ENCODE assay signal across 10 cellular contexts in genomic region chr6:35048031-35048613, GRCh38.
A peak's percentile ranks its signal among the peaks of the same experiment; 100 is the strongest.
DNase-seq lines count a peak whose midpoint lies in the region; ATAC-seq, FAIRE-seq and TF ChIP-seq lines count a peak whose summit lies in the region.
"Had no signal": no experiment of that assay in that cellular context is flagged by ENCODE, and none has a peak within 500 bp of the region (broad histone marks: within the 10 kb centered on the region; RNA-seq: fewer than 3 reads in every experiment).

No MANE protein-coding gene starts in this region.

- 58% methylated on average over 12 of the region's 12 CpGs for WGBS in K562 (ENCODE audit: insufficient coverage, low coverage, missing lambda C conversion rate)
- 31% methylated on average over 11 of the region's 12 CpGs for WGBS in mesenchymal stem cell

- H3K4me1 Mint-ChIP-seq in natural killer cell treated with Interleukin-12 subunit alpha and Interleukin-12 subunit beta and Interleukin-15 and Interleukin-18, amount 100 ng/mL, for 72 hours (ENCODE audit: low read depth in 2 of 2) = peaks cover 11 to 18% of the 10 kb centered on the region in 2 donors

- H3K79me2 ChIP-seq in K562 (ENCODE audit: control insufficient read depth, insufficient read depth, low read length) = no peaks in the 10 kb centered on the region

- CTCF ChIA-PET in K562 (lab: Yijun Ruan, JAX; ENCODE audit: low intra/inter-chr PET ratio) = no interaction called here

- peak overlapping the region; percentile 9 for H4K8ac ChIP-seq in mesenchymal stem cell (ENCODE audit: low read length)

- H2AFZ ChIP-seq in K562 (ENCODE audit: low read depth, low read length) = no peak overlapping the region
- peak overlapping the region; percentile 19 for H2AFZ ChIP-seq in mesenchymal stem cell (ENCODE audit: low read depth, low read length)

- TF ChIP-seq CTCF in K562 (IDR thresholded peaks at IDR 0.05 in 2 of 3, conservative IDR thresholded peaks at IDR 0.05 in 1 of 3; ENCODE audit: insufficient read depth in 2 of 3, low read depth in 1 of 3, low read length in 3 of 3) (no peak), thoracic aorta (IDR thresholded peaks at IDR 0.05) (no peak)

- no peak overlapping the region for H3K27ac ChIP-seq in K562 (ENCODE audit: extremely low read depth, low read depth, low read length)
- H3K27ac ChIP-seq in mesenchymal stem cell (ENCODE audit: low read length, poor library complexity, severe bottlenecking) = peak overlapping the region; percentile 58
- peak overlapping the region; percentile 88 to 90 for H3K27ac ChIP-seq in thoracic aorta
- H3K27ac ChIP-seq: SJSA1 had no signal

- no peak for TF ChIP-seq POLR2A in K562 (conservative IDR thresholded peaks at IDR 0.05)

- no peaks in the 10 kb centered on the region for H3K27me3 ChIP-seq in K562 (ENCODE audit: control insufficient read depth in 2 of 2, insufficient read depth in 2 of 2, low read length in 2 of 2)
- H3K27me3 ChIP-seq in mesenchymal stem cell (ENCODE audit: control insufficient read depth in 1 of 2, insufficient read depth in 1 of 2, low read length in 2 of 2) = no peaks in the 10 kb centered on the region
- no peaks in the 10 kb centered on the region for H3K27me3 ChIP-seq in thoracic aorta (replicated peaks; ENCODE audit: insufficient read depth)
- H3K27me3 ChIP-seq: SJSA1 had no signal

- peak overlapping the region; percentile 93 to 99 for H2BK12ac ChIP-seq in mesenchymal stem cell (ENCODE audit: low read length in 2 of 2)

- no peaks in the 10 kb centered on the region for H3K9me1 ChIP-seq in K562 (ENCODE audit: control insufficient read depth, insufficient read depth, low read length)

- peak overlapping the region in 1 of 2 experiments; percentile 83 for H3K23ac ChIP-seq in mesenchymal stem cell (ENCODE audit: low read length in 2 of 2)

- H3K27ac Mint-ChIP-seq in natural killer cell treated with Interleukin-12 subunit alpha and Interleukin-12 subunit beta and Interleukin-15 and Interleukin-18, amount 100 ng/mL, for 72 hours = no peak overlapping the region

- peak overlapping the region; percentile 39 to 98 for H3K4ac ChIP-seq in mesenchymal stem cell (ENCODE audit: low read depth in 1 of 2, low read length in 2 of 2)

- H3K4me3 Mint-ChIP-seq in natural killer cell treated with Interleukin-12 subunit alpha and Interleukin-12 subunit beta and Interleukin-15 and Interleukin-18, amount 100 ng/mL, for 72 hours = no peak overlapping the region

- in situ Hi-C loops in K562 (cut with MboI) = no loop called here

- DNase-seq in NCI-H82 (lab: John Stamatoyannopoulos, UW) (peak; percentile 88), NCI-H82 treated with DMSO at 0.1 percent for 48 hours (lab: John Stamatoyannopoulos, UW; ENCODE audit: unreplicated experiment) (no peak), K562 (ENCODE audit: extremely low read depth in 1 of 4, low spot score in 3 of 4) (no peak), mesenchymal stem cell (no peak), thoracic aorta (ENCODE audit: low spot score) (no peak), ureter (ENCODE audit: low spot score) (no peak)
- DNase-seq in natural killer cell treated with Interleukin-12 subunit alpha and Interleukin-12 subunit beta and Interleukin-15 and Interleukin-18, amount 100 ng/mL, for 72 hours (ENCODE audit: low spot score) = no peak

- peak overlapping the region; percentile 13 to 92 for H3K18ac ChIP-seq in mesenchymal stem cell (ENCODE audit: low read depth in 1 of 2, low read length in 2 of 2)

- H3K79me1 ChIP-seq in mesenchymal stem cell (replicated peaks; ENCODE audit: low read length, poor library complexity, severe bottlenecking) = peaks cover 21% of the 10 kb centered on the region

- H3K4me2 ChIP-seq in K562 (ENCODE audit: insufficient read depth, low read length) (no peak overlapping the region), mesenchymal stem cell (ENCODE audit: low read length, poor library complexity, severe bottlenecking) (no peak overlapping the region)

- ATAC-seq in K562 (no peak), thoracic aorta (ENCODE audit: insufficient number of reproducible peaks, low FRiP score, low read depth) (no peak), GM21619 (IDR thresholded peaks at IDR 0.05; ENCODE audit: unreplicated experiment) (no peak)
- no peak for ATAC-seq in natural killer cell treated with Interleukin-12 subunit alpha and Interleukin-12 subunit beta and Interleukin-15 and Interleukin-18, amount 100 ng/mL, for 72 hours

- H2BK15ac ChIP-seq in mesenchymal stem cell (ENCODE audit: low read depth, poor library complexity, severe bottlenecking) = peak overlapping the region; percentile 92

- H2BK120ac ChIP-seq in mesenchymal stem cell (ENCODE audit: low read depth, low read length) = peak overlapping the region; percentile 8

- no peaks in the 10 kb centered on the region for H3K27me3 Mint-ChIP-seq in natural killer cell treated with Interleukin-12 subunit alpha and Interleukin-12 subunit beta and Interleukin-15 and Interleukin-18, amount 100 ng/mL, for 72 hours

- H3K9me3 ChIP-seq in K562 (replicated peaks; ENCODE audit: control insufficient read depth, insufficient read depth, low read depth, low read length) (no peaks in the 10 kb centered on the region), mesenchymal stem cell (ENCODE audit: control insufficient read depth, low read length) (no peaks in the 10 kb centered on the region), thoracic aorta (no peaks in the 10 kb centered on the region)
- H3K9me3 ChIP-seq: SJSA1 had no signal

- TF ChIP-seq RAD21 in K562 (CRISPR knock-in tag; conservative IDR thresholded peaks at IDR 0.05 in 1 of 2, IDR thresholded peaks at IDR 0.05 in 1 of 2) = no peak

- intact Hi-C loops in K562 (cut with micrococcal nuclease) = no loop called here

- H4K20me1 ChIP-seq in K562 (replicated peaks; ENCODE audit: control insufficient read depth, insufficient read depth, low read length) = peaks cover 8% of the 10 kb centered on the region; the same call in 1 of the 2 replicates

- H3K36me3 ChIP-seq in K562 (ENCODE audit: control insufficient read depth, insufficient read depth, low read length) = no peaks in the 10 kb centered on the region
- peaks cover 0 to 10% of the 10 kb centered on the region in 2 experiments for H3K36me3 ChIP-seq in mesenchymal stem cell (ENCODE audit: control insufficient read depth in 1 of 2, insufficient read depth in 2 of 2, low read depth in 1 of 2, low read length in 2 of 2)
- H3K36me3 ChIP-seq in thoracic aorta = no peaks in the 10 kb centered on the region

- H2BK5ac ChIP-seq in mesenchymal stem cell (ENCODE audit: low read depth, low read length, poor library complexity, severe bottlenecking) = no peak overlapping the region

- H4K91ac ChIP-seq in mesenchymal stem cell (ENCODE audit: low read length) = peak overlapping the region; percentile 97

- H3K4me1 ChIP-seq in K562 (replicated peaks in 1 of 2; ENCODE audit: control insufficient read depth in 2 of 2, insufficient read depth in 2 of 2, low read length in 2 of 2) (peaks cover 0 to 5% of the 10 kb centered on the region in 2 experiments; a peak in 4 of 5 replicates), mesenchymal stem cell (ENCODE audit: control insufficient read depth, insufficient read depth, low read depth, low read length) (peaks cover 41% of the 10 kb centered on the region), thoracic aorta (ENCODE audit: control insufficient read depth in 1 of 2, low read depth in 2 of 2) (peaks cover 86 to 98% of the 10 kb centered on the region in 2 donors)

- POLR2A ChIA-PET in K562 (lab: Yijun Ruan, JAX) = no interaction called here

- peak overlapping the region in 1 of 2 experiments; percentile 86 for H3K14ac ChIP-seq in mesenchymal stem cell (ENCODE audit: low read length in 2 of 2)

- no peaks in the 10 kb centered on the region for H3K9me3 Mint-ChIP-seq in natural killer cell treated with Interleukin-12 subunit alpha and Interleukin-12 subunit beta and Interleukin-15 and Interleukin-18, amount 100 ng/mL, for 72 hours

- FAIRE-seq in K562 (lab: Jason Lieb, UNC) = no peak
- FAIRE-seq: keratinocyte had no signal

- H2AK5ac ChIP-seq in mesenchymal stem cell (ENCODE audit: low read length, severe bottlenecking) = peak overlapping the region; percentile 93

- H3K9ac ChIP-seq in K562 (ENCODE audit: insufficient read depth in 1 of 2, low read depth in 2 of 2, low read length in 2 of 2) (no peak overlapping the region; a peak in 2 of 4 replicates), mesenchymal stem cell (ENCODE audit: low read length) (peak overlapping the region; percentile 30)

- H3K36me3 Mint-ChIP-seq in natural killer cell treated with Interleukin-12 subunit alpha and Interleukin-12 subunit beta and Interleukin-15 and Interleukin-18, amount 100 ng/mL, for 72 hours = no peaks in the 10 kb centered on the region

- BruUV-seq in K562 (replicated peaks; lab: Mats Ljungman, UMichigan) = no TSS peak

- no peak overlapping the region for H3K4me3 ChIP-seq in K562
- H3K4me3 ChIP-seq in mesenchymal stem cell (ENCODE audit: insufficient read depth in 1 of 2, low read depth in 1 of 2, low read length in 2 of 2) = peak overlapping the region in 1 of 2 experiments; percentile 52
- H3K4me3 ChIP-seq in thoracic aorta = peak overlapping the region; percentile 30
- H3K4me3 ChIP-seq: SJSA1 had no signal

- no peak for TF ChIP-seq EP300 in K562 (IDR thresholded peaks at IDR 0.05; ENCODE audit: low read length)

TF ChIP-seq in K562, 482 proteins besides CTCF, POLR2A, EP300 and RAD21:
- TF ChIP-seq, protein P1, sequence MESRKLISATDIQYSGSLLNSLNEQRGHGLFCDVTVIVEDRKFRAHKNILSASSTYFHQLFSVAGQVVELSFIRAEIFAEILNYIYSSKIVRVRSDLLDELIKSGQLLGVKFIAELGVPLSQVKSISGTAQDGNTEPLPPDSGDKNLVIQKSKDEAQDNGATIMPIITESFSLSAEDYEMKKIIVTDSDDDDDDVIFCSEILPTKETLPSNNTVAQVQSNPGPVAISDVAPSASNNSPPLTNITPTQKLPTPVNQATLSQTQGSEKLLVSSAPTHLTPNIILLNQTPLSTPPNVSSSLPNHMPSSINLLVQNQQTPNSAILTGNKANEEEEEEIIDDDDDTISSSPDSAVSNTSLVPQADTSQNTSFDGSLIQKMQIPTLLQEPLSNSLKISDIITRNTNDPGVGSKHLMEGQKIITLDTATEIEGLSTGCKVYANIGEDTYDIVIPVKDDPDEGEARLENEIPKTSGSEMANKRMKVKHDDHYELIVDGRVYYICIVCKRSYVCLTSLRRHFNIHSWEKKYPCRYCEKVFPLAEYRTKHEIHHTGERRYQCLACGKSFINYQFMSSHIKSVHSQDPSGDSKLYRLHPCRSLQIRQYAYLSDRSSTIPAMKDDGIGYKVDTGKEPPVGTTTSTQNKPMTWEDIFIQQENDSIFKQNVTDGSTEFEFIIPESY (CRISPR knock-in tag; IDR thresholded peaks at IDR 0.05) = peak; percentile 86
- TF ChIP-seq ZNF79 (CRISPR knock-in tag; IDR thresholded peaks at IDR 0.05; ENCODE audit: low read depth) = no peak
- no peak for TF ChIP-seq MCM7 (IDR thresholded peaks at IDR 0.05)
